ENCODE assay signal across 13 cellular contexts in the genomic region with DNA sequence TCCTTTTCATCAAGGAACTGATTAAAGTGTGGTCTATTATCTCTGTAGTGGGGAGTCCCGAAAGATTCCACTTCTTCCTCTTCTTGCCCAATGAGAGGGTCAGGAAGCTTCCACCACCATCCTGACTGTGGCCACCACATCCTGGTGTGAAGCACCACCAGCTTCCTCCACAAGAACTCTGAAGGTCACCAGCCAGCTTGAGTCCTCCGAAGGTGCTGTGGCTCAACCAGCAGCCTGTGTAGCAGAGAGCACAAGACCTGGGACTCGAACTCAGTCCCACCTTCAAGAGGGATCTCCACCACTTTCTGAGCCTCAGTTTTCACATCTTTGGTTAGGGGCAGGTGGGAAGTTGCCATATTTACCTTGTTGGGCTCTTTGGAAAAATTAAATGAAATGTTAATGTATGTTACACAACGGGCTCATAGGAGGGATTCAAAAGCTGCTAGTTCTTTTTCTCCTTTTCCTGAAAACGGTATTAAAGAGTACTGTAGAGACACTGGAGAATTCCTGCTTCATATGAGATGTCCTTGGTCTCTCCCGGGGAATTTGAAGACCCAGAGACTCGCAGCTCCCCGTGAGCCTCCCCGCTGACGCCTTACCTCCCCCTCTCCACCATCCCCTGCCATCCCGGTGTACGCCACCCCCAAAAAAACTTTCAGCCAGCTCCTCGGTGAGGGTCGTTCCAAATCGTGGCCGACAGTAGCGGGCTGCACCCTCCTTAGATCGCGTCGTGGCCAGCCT. TPM values are rescaled to one million over a fixed set of nuclear protein-coding genes. Genes with fewer than 3 reads are reported as not detected.
DNase-seq lines count a peak whose midpoint lies in the region; ATAC-seq and TF ChIP-seq lines count a peak whose summit lies in the region.
"Had no signal": no experiment of that assay in that cellular context is flagged by ENCODE, and none has a peak within 500 bp of the region (broad histone marks: within the 10 kb centered on the region; RNA-seq: fewer than 3 reads in every experiment).

No MANE protein-coding gene starts in this region.

- no peak overlapping the region for H3K27ac Mint-ChIP-seq in type B pancreatic cell

- peaks cover 83% of the 10 kb centered on the region for H3K27me3 Mint-ChIP-seq in type B pancreatic cell

- DNase-seq in heart right ventricle (no peak), left cardiac atrium (no peak), astrocyte of the cerebellum (ENCODE audit: low read depth) (no peak), mesenteric fat pad (ENCODE audit: low spot score) (peak; percentile 5), type B pancreatic cell (ENCODE audit: extremely low spot score, unreplicated experiment) (no peak), DMS79 treated with DMSO at 0.1 percent for 48 hours (lab: John Stamatoyannopoulos, UW) (no peak), iPS-NIHi7 (ENCODE audit: extremely low spot score) (no peak)
- DNase-seq: activated gamma-delta T cell treated with Interleukin-2 at 50 U/mL for 16 hours; RPMI8226; stimulated activated naive CD4-positive, alpha-beta T cell had no signal

- H3K4me3 ChIP-seq in heart right ventricle (peak overlapping the region in 7 of 10 donors; percentile 12 to 40 (median 37)), astrocyte of the cerebellum (ENCODE audit: low read depth, low read length) (peak overlapping the region; percentile 16)
- H3K4me3 ChIP-seq: BLaER1, GM23248 had no signal

- 12 to 16% methylated on average over 20 of the region's 20 CpGs for WGBS in heart right ventricle, 2 donors

- H3K27ac ChIP-seq in heart right ventricle: no peak overlapping the region
- H3K27ac ChIP-seq: BLaER1, GM23248 had no signal

- peaks cover 0 to 96% (median 86%) of the 10 kb centered on the region in 7 donors for H3K27me3 ChIP-seq in heart right ventricle

- peak overlapping the region; percentile 93 for H3K4me3 Mint-ChIP-seq in type B pancreatic cell

- H3K4me1 Mint-ChIP-seq in type B pancreatic cell (ENCODE audit: unreplicated experiment): peaks cover 6% of the 10 kb centered on the region

- no peaks in the 10 kb centered on the region for H3K9me3 ChIP-seq in heart right ventricle

- H3K36me3 Mint-ChIP-seq in type B pancreatic cell: no peaks in the 10 kb centered on the region

- in situ Hi-C loops in astrocyte of the cerebellum (cut with HindIII; ENCODE audit: low sequenced_read_pairs): no loop called here

- H3K4me1 ChIP-seq in heart right ventricle: peaks cover 0 to 11% (median 3%) of the 10 kb centered on the region in 9 donors
- H3K4me1 ChIP-seq: BLaER1 had no signal

- ATAC-seq in heart right ventricle (no peak), left cardiac atrium (no peak), GM18498 (IDR thresholded peaks at IDR 0.05; ENCODE audit: unreplicated experiment) (no peak)

- TF ChIP-seq CTCF in heart right ventricle (IDR thresholded peaks at IDR 0.05): no peak
- TF ChIP-seq CTCF in astrocyte of the cerebellum (IDR thresholded peaks at IDR 0.05; ENCODE audit: low read depth, low read length, missing control alignments): no peak
- TF ChIP-seq CTCF in type B pancreatic cell (conservative IDR thresholded peaks at IDR 0.05): no peak

- H3K9me3 Mint-ChIP-seq in type B pancreatic cell: no peaks in the 10 kb centered on the region

- no peaks in the 10 kb centered on the region for H3K36me3 ChIP-seq in heart right ventricle
- H3K36me3 ChIP-seq: BLaER1 had no signal

- intact Hi-C loops in heart right ventricle (cut with DNase I) (no loop called here), left cardiac atrium (cut with DNase I) (no loop called here)

RNA-seq across cellular contexts. Expression of gene ACAN, which starts 0.8 kb away (rescaled TPM):
- under 1 TPM in 8 of 10 donors, not detected in 2; 0.08 to 0.26 (median 0.15) TPM for total RNA-seq in heart right ventricle
- polyA plus RNA-seq in heart right ventricle: under 1 TPM; 0.33 to 0.66 TPM
- total RNA-seq in left cardiac atrium: under 1 TPM; 0.09 to 0.52 TPM
- 1.4 TPM for total RNA-seq in mesenteric fat pad
- 0.05 and 6.9 TPM in 2 replicates for total RNA-seq in type B pancreatic cell (ENCODE audit: low replicate concordance)
- total RNA-seq: GM23248 had no signal
- polyA plus RNA-seq: GM23248 had no signal
